ENCODE assay signal across 1 cellular context in genomic region chr21:37408464-37409193, GRCh38.
TF ChIP-seq lines count a peak whose summit lies in the region.

No MANE protein-coding gene starts in this region.

TF ChIP-seq in IMR-90, 13 proteins besides CTCF, POLR2A, EP300 and RAD21 (continued from another document):
- TF ChIP-seq ELK1 (IDR thresholded peaks at IDR 0.05; ENCODE audit: borderline replicate concordance, low read depth, low read length): no peak
- no peak for TF ChIP-seq FOS (IDR thresholded peaks at IDR 0.05; ENCODE audit: low read depth, low read length)
- TF ChIP-seq SMC3 (IDR thresholded peaks at IDR 0.05; ENCODE audit: low read depth, low read length): no peak
- TF ChIP-seq RCOR1 (IDR thresholded peaks at IDR 0.05; ENCODE audit: insufficient replicate concordance, low read length): no peak
- no peak for TF ChIP-seq CHD1 (IDR thresholded peaks at IDR 0.05; ENCODE audit: low read depth, low read length)
- TF ChIP-seq MXI1 (IDR thresholded peaks at IDR 0.05; ENCODE audit: borderline replicate concordance, low read depth, low read length): no peak
- no peak for TF ChIP-seq MAZ (IDR thresholded peaks at IDR 0.05; ENCODE audit: borderline replicate concordance, low read depth, low read length)
- TF ChIP-seq NFE2L2 (IDR thresholded peaks at IDR 0.05; ENCODE audit: low read depth, low read length): no peak
- TF ChIP-seq USF2 (IDR thresholded peaks at IDR 0.05; ENCODE audit: low read depth, low read length): no peak
